1 cellular context compared by ENCODE assay signal in the genomic region with DNA sequence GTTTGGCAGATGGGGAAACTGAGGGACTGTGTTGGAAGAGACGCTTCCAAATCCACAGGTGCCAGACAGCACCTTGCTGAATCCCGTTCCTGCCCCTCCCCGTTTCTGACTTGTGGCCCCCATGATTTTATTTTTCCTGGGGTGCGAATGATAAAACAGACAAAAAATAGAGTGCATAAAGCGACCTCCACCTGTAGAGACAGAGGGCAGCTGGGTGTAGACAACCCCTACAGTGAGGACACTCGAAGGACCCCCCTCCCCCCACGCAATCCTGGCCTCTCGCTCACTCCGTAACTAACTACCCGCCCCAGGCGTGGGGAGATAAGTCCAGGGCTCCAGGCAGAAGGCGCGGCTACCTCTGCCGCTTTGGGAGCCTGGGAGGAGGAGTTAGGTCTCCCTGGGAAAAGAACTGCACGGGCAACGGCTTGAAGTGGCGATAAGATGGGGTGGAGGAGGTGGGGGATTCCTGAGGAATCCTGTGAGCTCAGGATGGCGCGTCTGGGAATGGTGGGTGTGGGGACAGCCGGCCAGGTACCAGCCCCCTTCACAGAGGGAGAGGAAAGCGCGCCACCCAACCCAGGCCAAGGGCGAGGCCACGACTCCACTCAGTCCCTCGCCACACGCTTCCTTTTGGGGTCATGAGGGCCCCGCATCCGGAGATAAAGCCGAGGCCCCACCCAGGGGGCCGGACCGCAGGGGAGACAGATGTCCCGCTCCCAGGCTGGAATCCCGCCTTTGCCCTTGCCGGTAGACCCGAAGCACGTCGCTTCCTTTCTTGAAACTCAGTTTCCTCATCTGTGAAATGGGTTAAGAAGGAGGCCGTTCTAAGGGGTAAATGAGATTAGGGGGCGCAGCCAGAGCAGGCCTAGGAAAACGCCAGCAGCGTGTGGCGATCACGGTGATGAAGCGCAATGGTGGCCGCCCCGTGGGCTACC.
TF ChIP-seq lines count a peak whose summit lies in the region.

No MANE protein-coding gene starts in this region.

TF ChIP-seq in K562, 482 proteins besides CTCF, POLR2A, EP300 and RAD21 (continued from another document and continues in another):
- TF ChIP-seq, protein P1, sequence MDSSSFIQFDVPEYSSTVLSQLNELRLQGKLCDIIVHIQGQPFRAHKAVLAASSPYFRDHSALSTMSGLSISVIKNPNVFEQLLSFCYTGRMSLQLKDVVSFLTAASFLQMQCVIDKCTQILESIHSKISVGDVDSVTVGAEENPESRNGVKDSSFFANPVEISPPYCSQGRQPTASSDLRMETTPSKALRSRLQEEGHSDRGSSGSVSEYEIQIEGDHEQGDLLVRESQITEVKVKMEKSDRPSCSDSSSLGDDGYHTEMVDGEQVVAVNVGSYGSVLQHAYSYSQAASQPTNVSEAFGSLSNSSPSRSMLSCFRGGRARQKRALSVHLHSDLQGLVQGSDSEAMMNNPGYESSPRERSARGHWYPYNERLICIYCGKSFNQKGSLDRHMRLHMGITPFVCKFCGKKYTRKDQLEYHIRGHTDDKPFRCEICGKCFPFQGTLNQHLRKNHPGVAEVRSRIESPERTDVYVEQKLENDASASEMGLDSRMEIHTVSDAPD (CRISPR knock-in tag; IDR thresholded peaks at IDR 0.05): no peak
- TF ChIP-seq PTTG1 (tag; IDR thresholded peaks at IDR 0.05; ENCODE audit: low read depth) (no peak), MAFG (tag; conservative IDR thresholded peaks at IDR 0.05) (no peak), PHF20 (IDR thresholded peaks at IDR 0.05; ENCODE audit: partially characterized antibody) (peak; percentile 52), E2F3 (CRISPR knock-in tag; IDR thresholded peaks at IDR 0.05) (peak; percentile 83), DDX20 (tag; IDR thresholded peaks at IDR 0.05; ENCODE audit: low read depth) (no peak), ELK3 (CRISPR knock-in tag; IDR thresholded peaks at IDR 0.05) (no peak), ZNF274 (IDR thresholded peaks at IDR 0.05; ENCODE audit: borderline replicate concordance, low read depth, low read length) (no peak), MEF2D (tag; conservative IDR thresholded peaks at IDR 0.05; ENCODE audit: low read depth) (no peak), PHTF2 (CRISPR knock-in tag; IDR thresholded peaks at IDR 0.05) (no peak), SRSF1 (IDR thresholded peaks at IDR 0.05; ENCODE audit: low read depth, low read length) (no peak), SLC30A9 (CRISPR knock-in tag; IDR thresholded peaks at IDR 0.05) (no peak), TOE1 (IDR thresholded peaks at IDR 0.05; ENCODE audit: borderline replicate concordance) (peak; percentile 65; the same call in 1 of the 2 replicates), TOE1 (CRISPR knock-in tag; IDR thresholded peaks at IDR 0.05; ENCODE audit: borderline replicate concordance, low read depth) (no peak), CHD2 (IDR thresholded peaks at IDR 0.05; ENCODE audit: low read depth, low read length) (no peak), MAZ (CRISPR knock-in tag; conservative IDR thresholded peaks at IDR 0.05 in 1 of 2, IDR thresholded peaks at IDR 0.05 in 1 of 2) (peak; percentile 55 to 83), KDM1A (IDR thresholded peaks at IDR 0.05) (peak; percentile 84 to 94), SRF (CRISPR knock-in tag; IDR thresholded peaks at IDR 0.05) (peak; percentile 89 to 98), ZNF830 (CRISPR knock-in tag; IDR thresholded peaks at IDR 0.05) (no peak), OTX1 (CRISPR knock-in tag; IDR thresholded peaks at IDR 0.05) (no peak), CC2D1A (IDR thresholded peaks at IDR 0.05) (peak; percentile 100), NFYB (IDR thresholded peaks at IDR 0.05; ENCODE audit: extremely low read depth, insufficient read length) (no peak), TARDBP (IDR thresholded peaks at IDR 0.05) (peak; percentile 20; the same call in 1 of the 2 replicates), BHLHE40 (IDR thresholded peaks at IDR 0.05; ENCODE audit: low read length) (peak; percentile 81), DACH1 (IDR thresholded peaks at IDR 0.05; ENCODE audit: partially characterized antibody) (no peak), ZNF79 (CRISPR knock-in tag; IDR thresholded peaks at IDR 0.05; ENCODE audit: low read depth) (no peak), HNRNPLL (IDR thresholded peaks at IDR 0.05; ENCODE audit: low read depth, low read length, poor library complexity, severe bottlenecking) (peak; percentile 58), SREBF1 (IDR thresholded peaks at IDR 0.05; ENCODE audit: borderline replicate concordance, low read depth, low read length) (no peak), GATAD2B (IDR thresholded peaks at IDR 0.05; ENCODE audit: borderline replicate concordance) (no peak), SAFB (IDR thresholded peaks at IDR 0.05; ENCODE audit: borderline replicate concordance, low read depth, low read length) (no peak), EGR1 (conservative IDR thresholded peaks at IDR 0.05) (peak; percentile 61), ZNF174 (CRISPR knock-in tag; IDR thresholded peaks at IDR 0.05) (no peak), HSF4 (CRISPR knock-in tag; IDR thresholded peaks at IDR 0.05; ENCODE audit: borderline replicate concordance) (no peak), GTF2F1 (IDR thresholded peaks at IDR 0.05; ENCODE audit: low read depth, low read length) (no peak), ZBTB33 (CRISPR knock-in tag; IDR thresholded peaks at IDR 0.05) (no peak), BRD4 (IDR thresholded peaks at IDR 0.05) (peak; percentile 59; the same call in 1 of the 2 replicates), ZFPM2 (CRISPR knock-in tag; IDR thresholded peaks at IDR 0.05) (no peak), BCL6 (CRISPR knock-in tag; IDR thresholded peaks at IDR 0.05) (no peak), THRA (IDR thresholded peaks at IDR 0.05) (no peak), SMARCA4 (IDR thresholded peaks at IDR 0.05) (peak; percentile 72), CEBPZ (IDR thresholded peaks at IDR 0.05; ENCODE audit: borderline replicate concordance, low read depth, low read length) (no peak), ILF3 (IDR thresholded peaks at IDR 0.05; ENCODE audit: borderline replicate concordance) (no peak), PPARD (CRISPR knock-in tag; IDR thresholded peaks at IDR 0.05) (no peak), FIP1L1 (IDR thresholded peaks at IDR 0.05; ENCODE audit: low read depth, low read length, poor library complexity, severe bottlenecking) (no peak)
- TF ChIP-seq, protein P2, sequence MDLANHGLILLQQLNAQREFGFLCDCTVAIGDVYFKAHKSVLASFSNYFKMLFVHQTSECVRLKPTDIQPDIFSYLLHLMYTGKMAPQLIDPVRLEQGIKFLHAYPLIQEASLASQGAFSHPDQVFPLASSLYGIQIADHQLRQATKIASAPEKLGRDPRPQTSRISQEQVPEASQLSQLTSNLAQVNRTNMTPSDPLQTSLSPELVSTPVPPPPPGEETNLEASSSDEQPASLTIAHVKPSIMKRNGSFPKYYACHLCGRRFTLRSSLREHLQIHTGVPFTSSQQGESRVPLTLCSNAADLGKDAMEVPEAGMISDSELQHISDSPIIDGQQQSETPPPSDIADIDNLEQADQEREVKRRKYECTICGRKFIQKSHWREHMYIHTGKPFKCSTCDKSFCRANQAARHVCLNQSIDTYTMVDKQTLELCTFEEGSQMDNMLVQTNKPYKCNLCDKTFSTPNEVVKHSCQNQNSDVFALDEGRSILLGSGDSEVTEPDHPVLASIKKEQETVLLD (IDR thresholded peaks at IDR 0.05): peak; percentile 13; the same call in 1 of the 2 replicates
- TF ChIP-seq, protein P3, sequence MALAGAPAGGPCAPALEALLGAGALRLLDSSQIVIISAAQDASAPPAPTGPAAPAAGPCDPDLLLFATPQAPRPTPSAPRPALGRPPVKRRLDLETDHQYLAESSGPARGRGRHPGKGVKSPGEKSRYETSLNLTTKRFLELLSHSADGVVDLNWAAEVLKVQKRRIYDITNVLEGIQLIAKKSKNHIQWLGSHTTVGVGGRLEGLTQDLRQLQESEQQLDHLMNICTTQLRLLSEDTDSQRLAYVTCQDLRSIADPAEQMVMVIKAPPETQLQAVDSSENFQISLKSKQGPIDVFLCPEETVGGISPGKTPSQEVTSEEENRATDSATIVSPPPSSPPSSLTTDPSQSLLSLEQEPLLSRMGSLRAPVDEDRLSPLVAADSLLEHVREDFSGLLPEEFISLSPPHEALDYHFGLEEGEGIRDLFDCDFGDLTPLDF (CRISPR knock-in tag; IDR thresholded peaks at IDR 0.05): no peak
- TF ChIP-seq, protein P4, sequence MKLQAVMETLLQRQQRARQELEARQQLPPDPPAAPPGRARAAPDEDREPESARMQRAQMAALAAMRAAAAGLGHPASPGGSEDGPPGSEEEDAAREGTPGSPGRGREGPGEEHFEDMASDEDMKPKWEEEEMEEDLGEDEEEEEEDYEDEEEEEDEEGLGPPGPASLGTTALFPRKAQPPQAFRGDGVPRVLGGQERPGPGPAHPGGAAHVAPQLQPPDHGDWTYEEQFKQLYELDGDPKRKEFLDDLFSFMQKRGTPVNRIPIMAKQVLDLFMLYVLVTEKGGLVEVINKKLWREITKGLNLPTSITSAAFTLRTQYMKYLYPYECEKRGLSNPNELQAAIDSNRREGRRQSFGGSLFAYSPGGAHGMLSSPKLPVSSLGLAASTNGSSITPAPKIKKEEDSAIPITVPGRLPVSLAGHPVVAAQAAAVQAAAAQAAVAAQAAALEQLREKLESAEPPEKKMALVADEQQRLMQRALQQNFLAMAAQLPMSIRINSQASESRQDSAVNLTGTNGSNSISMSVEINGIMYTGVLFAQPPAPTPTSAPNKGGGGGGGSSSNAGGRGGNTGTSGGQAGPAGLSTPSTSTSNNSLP (IDR thresholded peaks at IDR 0.05; ENCODE audit: borderline replicate concordance, low read depth, low read length): no peak
